In genomic region chr16:84819644-84820304, GRCh38 we compare ENCODE assay signal across 8 cellular contexts. TPM values are rescaled to one million over a fixed set of nuclear protein-coding genes. Genes with fewer than 3 reads are reported as not detected.
A peak's percentile ranks its signal among the peaks of the same experiment; 100 is the strongest.
DNase-seq lines count a peak whose midpoint lies in the region; ATAC-seq and TF ChIP-seq lines count a peak whose summit lies in the region.

TSS of gene CRISPLD2 (plus strand) at chr16:84819985. CDS start at chr16:84838496, 18,511 bp downstream.

- H3K27ac Mint-ChIP-seq in activated naive CD4-positive, alpha-beta T cell treated with anti-CD3 and anti-CD28 coated beads, Interleukin-2, amount 50 U/mL, for 24 hours, result peak within 1 kb of the TSS; percentile 62
- H3K27ac Mint-ChIP-seq in stimulated activated naive CD8-positive, alpha-beta T cell treated with anti-CD3 and anti-CD28 coated beads, Interleukin-15, amount 100 ng/mL, for 72 hours, result peak within 1 kb of the TSS in 1 of 2 donors; percentile 9

- no peaks in the 10 kb centered on the region for H3K27me3 Mint-ChIP-seq in activated naive CD4-positive, alpha-beta T cell treated with anti-CD3 and anti-CD28 coated beads, Interleukin-2, amount 50 U/mL, for 24 hours
- peaks cover 63% of the 10 kb centered on the region for H3K27me3 Mint-ChIP-seq in stimulated activated naive CD8-positive, alpha-beta T cell treated with anti-CD3 and anti-CD28 coated beads, Interleukin-15, amount 100 ng/mL, for 72 hours

- H3K4ac ChIP-seq in neuronal stem cell (ENCODE audit: low read length), result no peak within 1 kb of the TSS

- DNase-seq in G401 (ENCODE audit: low spot score), result peak; percentile 72
- DNase-seq in MV-4-11 (lab: John Stamatoyannopoulos, UW), result peak; percentile 84
- peak; percentile 99 for DNase-seq in SK-N-SH
- peak; percentile 94 for DNase-seq in germinal center (ENCODE audit: low spot score)
- peak; percentile 94 for DNase-seq in neuronal stem cell (ENCODE audit: low spot score)
- peak; percentile 76 to 78 for DNase-seq in stimulated activated naive CD8-positive, alpha-beta T cell treated with anti-CD3 and anti-CD28 coated beads, Interleukin-15, amount 100 ng/mL, for 72 hours

- H2AK5ac ChIP-seq in neuronal stem cell (ENCODE audit: low read depth, low read length), result no peak within 1 kb of the TSS

- POLR2A ChIA-PET in SK-N-SH (lab: Yijun Ruan, JAX), result interaction anchor here (0.7 to 1.0 kb wide), 4 partner anchors 32 to 133 kb away, joined by 3 read pairs; no protein-coding TSS in a partner anchor

- H4K91ac ChIP-seq in neuronal stem cell (ENCODE audit: low read depth, low read length, poor library complexity), result no peak within 1 kb of the TSS

- H2BK120ac ChIP-seq in neuronal stem cell (ENCODE audit: low read depth, low read length), result no peak within 1 kb of the TSS

- H3K4me1 ChIP-seq in SK-N-SH (ENCODE audit: control insufficient read depth in 1 of 2, insufficient read depth in 2 of 2, low read depth in 1 of 2, low read length in 1 of 2), result peaks cover 0 to 13% of the 10 kb centered on the region in 2 experiments; a peak in 2 of 4 replicates
- H3K4me1 ChIP-seq in neuronal stem cell (ENCODE audit: control insufficient read depth in 2 of 2, insufficient read depth in 1 of 2, low read depth in 1 of 2, low read length in 2 of 2), result peaks cover 3 to 6% of the 10 kb centered on the region in 2 donors

- no peaks in the 10 kb centered on the region for H3K79me1 ChIP-seq in neuronal stem cell (ENCODE audit: low read depth, low read length)

- no peak for TF ChIP-seq RAD21 in SK-N-SH (IDR thresholded peaks at IDR 0.05; ENCODE audit: low read length)

- peaks cover 13% of the 10 kb centered on the region for H3K4me1 Mint-ChIP-seq in activated naive CD4-positive, alpha-beta T cell treated with anti-CD3 and anti-CD28 coated beads, Interleukin-2, amount 50 U/mL, for 24 hours
- peaks cover 17% of the 10 kb centered on the region for H3K4me1 Mint-ChIP-seq in stimulated activated naive CD8-positive, alpha-beta T cell treated with anti-CD3 and anti-CD28 coated beads, Interleukin-15, amount 100 ng/mL, for 72 hours

- H3K4me2 ChIP-seq in SK-N-SH (peak within 1 kb of the TSS; percentile 99), neuronal stem cell (ENCODE audit: insufficient read depth, low read length, poor library complexity, severe bottlenecking) (peak within 1 kb of the TSS; percentile 97)

- H4K8ac ChIP-seq in neuronal stem cell (ENCODE audit: low read depth, low read length), result no peak within 1 kb of the TSS

- no peak within 1 kb of the TSS for H2BK5ac ChIP-seq in neuronal stem cell (ENCODE audit: low read length)

- H3K36me3 ChIP-seq in SK-N-SH (replicated peaks in 1 of 2; ENCODE audit: control insufficient read depth in 1 of 2, insufficient read depth in 2 of 2, low read length in 1 of 2) (no peaks in the 10 kb centered on the region), neuronal stem cell (replicated peaks in 1 of 2; ENCODE audit: control insufficient read depth in 2 of 2, insufficient read depth in 2 of 2, low read length in 2 of 2) (no peaks in the 10 kb centered on the region)

- in situ Hi-C loops in G401 (cut with HindIII; ENCODE audit: low sequenced_read_pairs), result no loop called here

- peak; percentile 96 for ATAC-seq in stimulated activated naive CD8-positive, alpha-beta T cell treated with anti-CD3 and anti-CD28 coated beads, Interleukin-15, amount 100 ng/mL, for 72 hours
- no peak for ATAC-seq in GM18868 (IDR thresholded peaks at IDR 0.05; ENCODE audit: unreplicated experiment)

- TF ChIP-seq EP300 in SK-N-SH (IDR thresholded peaks at IDR 0.05; ENCODE audit: borderline replicate concordance in 1 of 2, low read depth in 1 of 2, low read length in 1 of 2), result no peak

- peak within 1 kb of the TSS; percentile 85 for H3K4me3 Mint-ChIP-seq in activated naive CD4-positive, alpha-beta T cell treated with anti-CD3 and anti-CD28 coated beads, Interleukin-2, amount 50 U/mL, for 24 hours
- H3K4me3 Mint-ChIP-seq in stimulated activated naive CD8-positive, alpha-beta T cell treated with anti-CD3 and anti-CD28 coated beads, Interleukin-15, amount 100 ng/mL, for 72 hours, result peak within 1 kb of the TSS; percentile 77 to 86

- H3K27ac ChIP-seq in SK-N-SH (ENCODE audit: low read depth in 2 of 2, low read length in 1 of 2) (no peak within 1 kb of the TSS), neuronal stem cell (replicated peaks; ENCODE audit: low read length) (no peak within 1 kb of the TSS)

- CTCF ChIA-PET in SK-N-SH (lab: Yijun Ruan, JAX), result interaction anchor here (0.9 to 1.5 kb wide), 11 partner anchors 12 to 626 kb away, joined by 3 to 7 read pairs (median 3); no protein-coding TSS in a partner anchor

- H3K9me2 ChIP-seq in SK-N-SH, result no peaks in the 10 kb centered on the region

- no peaks in the 10 kb centered on the region for H3K9me3 ChIP-seq in SK-N-SH
- H3K9me3 ChIP-seq in neuronal stem cell (replicated peaks in 1 of 2; ENCODE audit: control insufficient read depth in 2 of 2, insufficient read depth in 1 of 2, low read depth in 1 of 2, low read length in 2 of 2), result peaks cover 0 to 2% of the 10 kb centered on the region in 2 donors

- H3K9ac ChIP-seq in SK-N-SH (peak within 1 kb of the TSS; percentile 22; the same call in 1 of the 2 replicates), neuronal stem cell (ENCODE audit: low read depth, low read length, poor library complexity) (peak within 1 kb of the TSS; percentile 71)

- WGBS in SK-N-SH (ENCODE audit: low lambda C conversion rate), result 1% methylated on average over 20 of the region's 53 CpGs
- WGBS in neuronal stem cell (ENCODE audit: extremely low coverage in 2 of 2, insufficient read length in 2 of 2, insufficient replicate concordance in 1 of 2), 2 donors, result no CpG with 5 or more reads among the region's 53 CpGs

- H3K14ac ChIP-seq in neuronal stem cell (ENCODE audit: low read length), result peak within 1 kb of the TSS; percentile 25

- H4K20me1 ChIP-seq in SK-N-SH (ENCODE audit: insufficient read depth), result no peaks in the 10 kb centered on the region

- H3K79me2 ChIP-seq in SK-N-SH (ENCODE audit: insufficient read depth), result no peaks in the 10 kb centered on the region

- no peaks in the 10 kb centered on the region for H3K36me3 Mint-ChIP-seq in activated naive CD4-positive, alpha-beta T cell treated with anti-CD3 and anti-CD28 coated beads, Interleukin-2, amount 50 U/mL, for 24 hours

- H3K27me3 ChIP-seq in SK-N-SH (ENCODE audit: insufficient read depth) (no peaks in the 10 kb centered on the region), neuronal stem cell (ENCODE audit: control insufficient read depth in 3 of 3, insufficient read depth in 3 of 3, low read depth in 1 of 3, low read length in 3 of 3) (peaks cover 0 to 75% (median 31%) of the 10 kb centered on the region in 3 experiments)

- peak within 1 kb of the TSS; percentile 69 for H3K18ac ChIP-seq in neuronal stem cell (ENCODE audit: low read length)

- H3F3A ChIP-seq in SK-N-SH (replicated peaks; ENCODE audit: insufficient read depth), result peaks cover 5% of the 10 kb centered on the region

- H2BK15ac ChIP-seq in neuronal stem cell (ENCODE audit: low read length), result no peak within 1 kb of the TSS

- TF ChIP-seq CTCF in SK-N-SH (IDR thresholded peaks at IDR 0.05), result no peak

- H2BK12ac ChIP-seq in neuronal stem cell (ENCODE audit: low read length), result no peak within 1 kb of the TSS

- no peaks in the 10 kb centered on the region for H3K9me3 Mint-ChIP-seq in activated naive CD4-positive, alpha-beta T cell treated with anti-CD3 and anti-CD28 coated beads, Interleukin-2, amount 50 U/mL, for 24 hours
- no peaks in the 10 kb centered on the region for H3K9me3 Mint-ChIP-seq in stimulated activated naive CD8-positive, alpha-beta T cell treated with anti-CD3 and anti-CD28 coated beads, Interleukin-15, amount 100 ng/mL, for 72 hours

- peak within 1 kb of the TSS; percentile 82 for H2AFZ ChIP-seq in SK-N-SH (ENCODE audit: low read depth)
- H2AFZ ChIP-seq in neuronal stem cell (ENCODE audit: low read length), result peak within 1 kb of the TSS; percentile 91

- H3K4me3 ChIP-seq in SK-N-SH (ENCODE audit: low read depth in 2 of 2, low read length in 1 of 2) (peak within 1 kb of the TSS; percentile 52 to 72), neuronal stem cell (ENCODE audit: low read length in 2 of 2) (peak within 1 kb of the TSS; percentile 42 to 77)

- peak within 1 kb of the TSS; percentile 86 for H3K23ac ChIP-seq in neuronal stem cell (ENCODE audit: low read depth, low read length, poor library complexity)

TF ChIP-seq in SK-N-SH, 30 proteins besides CTCF, POLR2A, EP300 and RAD21:
- TF ChIP-seq, protein P1, sequence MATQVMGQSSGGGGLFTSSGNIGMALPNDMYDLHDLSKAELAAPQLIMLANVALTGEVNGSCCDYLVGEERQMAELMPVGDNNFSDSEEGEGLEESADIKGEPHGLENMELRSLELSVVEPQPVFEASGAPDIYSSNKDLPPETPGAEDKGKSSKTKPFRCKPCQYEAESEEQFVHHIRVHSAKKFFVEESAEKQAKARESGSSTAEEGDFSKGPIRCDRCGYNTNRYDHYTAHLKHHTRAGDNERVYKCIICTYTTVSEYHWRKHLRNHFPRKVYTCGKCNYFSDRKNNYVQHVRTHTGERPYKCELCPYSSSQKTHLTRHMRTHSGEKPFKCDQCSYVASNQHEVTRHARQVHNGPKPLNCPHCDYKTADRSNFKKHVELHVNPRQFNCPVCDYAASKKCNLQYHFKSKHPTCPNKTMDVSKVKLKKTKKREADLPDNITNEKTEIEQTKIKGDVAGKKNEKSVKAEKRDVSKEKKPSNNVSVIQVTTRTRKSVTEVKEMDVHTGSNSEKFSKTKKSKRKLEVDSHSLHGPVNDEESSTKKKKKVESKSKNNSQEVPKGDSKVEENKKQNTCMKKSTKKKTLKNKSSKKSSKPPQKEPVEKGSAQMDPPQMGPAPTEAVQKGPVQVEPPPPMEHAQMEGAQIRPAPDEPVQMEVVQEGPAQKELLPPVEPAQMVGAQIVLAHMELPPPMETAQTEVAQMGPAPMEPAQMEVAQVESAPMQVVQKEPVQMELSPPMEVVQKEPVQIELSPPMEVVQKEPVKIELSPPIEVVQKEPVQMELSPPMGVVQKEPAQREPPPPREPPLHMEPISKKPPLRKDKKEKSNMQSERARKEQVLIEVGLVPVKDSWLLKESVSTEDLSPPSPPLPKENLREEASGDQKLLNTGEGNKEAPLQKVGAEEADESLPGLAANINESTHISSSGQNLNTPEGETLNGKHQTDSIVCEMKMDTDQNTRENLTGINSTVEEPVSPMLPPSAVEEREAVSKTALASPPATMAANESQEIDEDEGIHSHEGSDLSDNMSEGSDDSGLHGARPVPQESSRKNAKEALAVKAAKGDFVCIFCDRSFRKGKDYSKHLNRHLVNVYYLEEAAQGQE (IDR thresholded peaks at IDR 0.05; ENCODE audit: low read depth, low read length), result 0 out of 2 replicates have a peak, but pooled peaks have one; percentile 29
- peak; percentile 87; the same call in 1 of the 2 replicates for TF ChIP-seq TAF1 (IDR thresholded peaks at IDR 0.05; ENCODE audit: borderline replicate concordance, low read depth, low read length)
- TF ChIP-seq JUND (IDR thresholded peaks at IDR 0.05), result no peak
- TF ChIP-seq NFIC (IDR thresholded peaks at IDR 0.05; ENCODE audit: borderline replicate concordance), result peak; percentile 83
- peak; percentile 97 for TF ChIP-seq POLR2AphosphoS5 (IDR thresholded peaks at IDR 0.05; ENCODE audit: low read depth, low read length)

RNA-seq across cellular contexts. Expression of gene CRISPLD2, which starts in this region (rescaled TPM):
- total RNA-seq in G401 (2014; rRNA removed; shearing (Covaris generic)), result 0.03 TPM in 1 of 2 replicates, not detected in the other
- polyA plus RNA-seq in SK-N-SH (2012; rRNA removed), result 5.3 and 6.3 TPM in 2 replicates
- 3.3 and 3.8 TPM in 2 replicates for polyA plus RNA-seq in SK-N-SH (2012; cell fraction: cytosol; rRNA removed)
- polyA plus RNA-seq in SK-N-SH (2012; cell fraction: nucleus; rRNA removed), result 4.4 and 4.5 TPM in 2 replicates
- 0.14 TPM for polyA plus RNA-seq in neuronal stem cell (2013, experiment 1 of 2)
- 0.12 TPM for polyA plus RNA-seq in neuronal stem cell (2013, experiment 2 of 2)

Comparison
In these comparisons a context has a peak if more than half of its experiments do, and no peak if none do; other contexts are left out.
1. Peak in DNase-seq in G401; RNA of the gene not detected or under 1 TPM.